Comparison of ENCODE assay signal across 16 cellular contexts in genomic region chr7:31873816-31874597, GRCh38.
DNase-seq lines count a peak whose midpoint lies in the region; ATAC-seq and TF ChIP-seq lines count a peak whose summit lies in the region.
"Had no signal": no experiment of that assay in that cellular context is flagged by ENCODE, and none has a peak within 500 bp of the region (broad histone marks: within the 10 kb centered on the region; RNA-seq: fewer than 3 reads in every experiment).

No MANE protein-coding gene starts in this region.

- no peaks in the 10 kb centered on the region for H3K36me3 ChIP-seq in colonic mucosa

- H3K4me1 ChIP-seq in colonic mucosa = no peaks in the 10 kb centered on the region
- H3K4me1 ChIP-seq: testis had no signal

- no peak overlapping the region for H3K4me3 Mint-ChIP-seq in activated naive CD8-positive, alpha-beta T cell treated with anti-CD3 and anti-CD28 coated beads, Interleukin-2, amount 50 U/mL, for 24 hours

- DNase-seq in M059J (ENCODE audit: low read depth) = peak; percentile 51
- DNase-seq in cortex of kidney (lab: John Stamatoyannopoulos, UW) = no peak
- no peak for DNase-seq in NCI-H2107 treated with DMSO at 0.1 percent for 48 hours (lab: John Stamatoyannopoulos, UW; ENCODE audit: unreplicated experiment)
- DNase-seq in activated naive CD8-positive, alpha-beta T cell treated with anti-CD3 and anti-CD28 coated beads, Interleukin-2, amount 50 U/mL, for 24 hours = no peak
- DNase-seq in colonic mucosa = no peak
- DNase-seq: activated CD4-positive, CD25-positive, alpha-beta regulatory T cell treated with anti-CD3 and anti-CD28 coated beads, Interleukin-2, amount 50 U/mL, for 72 hours; NCI-H446 treated with DMSO at 0.1 percent for 48 hours; SHP77 treated with DMSO at 0.1 percent for 48 hours; testis had no signal

- H3K9me3 Mint-ChIP-seq in activated naive CD8-positive, alpha-beta T cell treated with anti-CD3 and anti-CD28 coated beads, Interleukin-2, amount 50 U/mL, for 24 hours = peaks cover 13% of the 10 kb centered on the region

- H3K27me3 Mint-ChIP-seq in activated naive CD8-positive, alpha-beta T cell treated with anti-CD3 and anti-CD28 coated beads, Interleukin-2, amount 50 U/mL, for 24 hours = no peaks in the 10 kb centered on the region

- no peaks in the 10 kb centered on the region for H3K4me1 Mint-ChIP-seq in activated naive CD8-positive, alpha-beta T cell treated with anti-CD3 and anti-CD28 coated beads, Interleukin-2, amount 50 U/mL, for 24 hours

- no peak overlapping the region for H3K9ac ChIP-seq in colonic mucosa (ENCODE audit: low read depth in 2 of 2, low read length in 2 of 2)

- intact Hi-C loops in colonic mucosa (cut with DNase I) = no loop called here

- no peak for TF ChIP-seq CTCF in colonic mucosa (IDR thresholded peaks at IDR 0.05)

- no peaks in the 10 kb centered on the region for H3K9me3 ChIP-seq in colonic mucosa
- H3K9me3 ChIP-seq: esophagus muscularis mucosa, testis had no signal

- ATAC-seq in GM18508 (IDR thresholded peaks at IDR 0.05; ENCODE audit: insufficient read depth, unreplicated experiment) (peak; percentile 52), GM21360 (IDR thresholded peaks at IDR 0.05; ENCODE audit: unreplicated experiment) (peak; percentile 64), HG02981 (IDR thresholded peaks at IDR 0.05; ENCODE audit: unreplicated experiment) (peak; percentile 94)
- ATAC-seq in activated naive CD8-positive, alpha-beta T cell treated with anti-CD3 and anti-CD28 coated beads, Interleukin-2, amount 50 U/mL, for 24 hours = no peak

- no peak overlapping the region for H3K27ac ChIP-seq in colonic mucosa
- H3K27ac ChIP-seq: C4-2B, esophagus muscularis mucosa, testis had no signal

- H3K36me3 Mint-ChIP-seq in activated naive CD8-positive, alpha-beta T cell treated with anti-CD3 and anti-CD28 coated beads, Interleukin-2, amount 50 U/mL, for 24 hours (ENCODE audit: low read depth) = no peaks in the 10 kb centered on the region

- no peak overlapping the region for H3K27ac Mint-ChIP-seq in activated naive CD8-positive, alpha-beta T cell treated with anti-CD3 and anti-CD28 coated beads, Interleukin-2, amount 50 U/mL, for 24 hours
- H3K27ac Mint-ChIP-seq: activated T-helper 2 cell treated with anti-CD3 and anti-CD28 coated beads, Interferon-gamma antibody, Interleukin-2, Interleukin-4, amounts not matched to agents 10 μg/mL and 5 μg/mL and 100 μg/mL, durations not matched to agents 14 hours and 24 hours and 36 hours had no signal

- H3K27me3 ChIP-seq in colonic mucosa = no peaks in the 10 kb centered on the region
- H3K27me3 ChIP-seq: esophagus muscularis mucosa, right atrium auricular region, testis had no signal

- H3K4me3 ChIP-seq in colonic mucosa = no peak overlapping the region
- H3K4me3 ChIP-seq: esophagus muscularis mucosa, right atrium auricular region, testis had no signal
